19 cellular contexts compared by ENCODE assay signal in genomic region chr1:65964123-65964522, GRCh38.
"Had no signal": no experiment of that assay in that cellular context is flagged by ENCODE, and none has a peak within 500 bp of the region (broad histone marks: within the 10 kb centered on the region; RNA-seq: fewer than 3 reads in every experiment).

No MANE protein-coding gene starts in this region.

- H3K27ac ChIP-seq: gastrocnemius medialis, lower lobe of right lung, spleen, thyroid gland had no signal

- ATAC-seq: activated CD8-positive, alpha-beta memory T cell treated with anti-CD3 and anti-CD28 coated beads, Interleukin-2, amount 10 ng/mL, durations not matched to agents 7 days and 5 days; activated T-helper 17 cell treated with anti-CD3 and anti-CD28 coated beads, Interleukin-2, amount 50 U/mL, for 72 hours; body of pancreas; esophagus mucosa; gastrocnemius medialis; lower lobe of right lung; stimulated activated memory B cell treated with anti-CD40 and anti-IgM and Interleukin-4, amounts not matched to agents 10 μg/mL and 1 μg/mL and 100 μg/mL, for 72 hours; T-cell had no signal

- H3K4me3 ChIP-seq: body of pancreas, gastrocnemius medialis, lower lobe of right lung, spleen, thyroid gland had no signal

- H3K27me3 ChIP-seq: body of pancreas, gastrocnemius medialis, spleen, thyroid gland had no signal

- DNase-seq: activated B cell treated with CpG ODN at 0.5 μM for 24 hours; activated CD4-positive, alpha-beta memory T cell treated with anti-CD3 and anti-CD28 coated beads, Interleukin-2, amount 10 ng/mL, durations not matched to agents 7 days and 5 days; activated CD4-positive, alpha-beta T cell treated with anti-CD3 and anti-CD28 coated beads for 4 hours; activated CD8-positive, alpha-beta memory T cell treated with anti-CD3 and anti-CD28 coated beads, Interleukin-2, amount 10 ng/mL, durations not matched to agents 7 days and 5 days; activated naive CD4-positive, alpha-beta T cell; activated naive CD8-positive, alpha-beta T cell treated with anti-CD3 and anti-CD28 coated beads for 36 hours; activated T-cell treated with anti-CD3 and anti-CD28 coated beads, Interleukin-2, amount 50 U/mL, for 1 hour; body of pancreas; effector CD8-positive, alpha-beta T cell; gastrocnemius medialis; kidney glomerular epithelial cell; lower lobe of right lung; spleen; stimulated activated CD4-positive, alpha-beta T cell treated with anti-CD3 and anti-CD28 coated beads, Interleukin-4, amount 100 ng/mL, for 4 hours; T-cell; thyroid gland had no signal

- H3K9me3 ChIP-seq: body of pancreas, gastrocnemius medialis, lower lobe of right lung, thyroid gland had no signal

- H3K36me3 ChIP-seq: gastrocnemius medialis, lower lobe of right lung, spleen, thyroid gland had no signal

- H3K4me1 ChIP-seq: body of pancreas, gastrocnemius medialis, lower lobe of right lung, spleen, thyroid gland had no signal
